In the genomic region with DNA sequence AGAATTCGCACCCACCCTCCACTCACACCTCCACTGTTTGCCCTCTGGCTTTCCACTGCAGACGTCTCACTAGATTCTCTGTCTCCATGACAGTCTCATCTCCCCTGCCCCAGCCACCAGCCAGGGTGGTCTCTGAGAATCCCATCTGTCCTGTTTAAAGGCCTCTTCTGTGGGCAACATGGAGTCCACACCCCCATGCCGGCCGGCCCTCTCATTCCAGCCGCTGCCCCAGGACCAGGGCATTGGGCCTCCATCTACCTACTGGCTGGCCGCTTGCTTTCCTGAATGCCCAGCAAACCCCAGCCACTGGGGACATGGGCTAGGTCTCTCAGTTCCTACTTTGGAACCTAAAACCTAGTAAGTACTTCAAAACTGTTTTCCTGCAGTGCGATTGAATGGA, we compare ENCODE assay signal across 16 cellular contexts.
A peak's percentile ranks its signal among the peaks of the same experiment; 100 is the strongest.
DNase-seq lines count a peak whose midpoint lies in the region; ATAC-seq and TF ChIP-seq lines count a peak whose summit lies in the region.
"Had no signal": no experiment of that assay in that cellular context is flagged by ENCODE, and none has a peak within 500 bp of the region (broad histone marks: within the 10 kb centered on the region; RNA-seq: fewer than 3 reads in every experiment).

No MANE protein-coding gene starts in this region.

- H3K27ac Mint-ChIP-seq in stimulated activated naive CD8-positive, alpha-beta T cell treated with anti-CD3 and anti-CD28 coated beads, Interleukin-15, amount 100 ng/mL, for 72 hours: peak overlapping the region in 1 of 2 donors; percentile 9
- no peak overlapping the region for H3K27ac Mint-ChIP-seq in type B pancreatic cell
- H3K27ac Mint-ChIP-seq: HFFc6 had no signal

- H3K9me3 Mint-ChIP-seq in stimulated activated naive CD8-positive, alpha-beta T cell treated with anti-CD3 and anti-CD28 coated beads, Interleukin-15, amount 100 ng/mL, for 72 hours: no peaks in the 10 kb centered on the region
- H3K9me3 Mint-ChIP-seq in type B pancreatic cell: no peaks in the 10 kb centered on the region
- H3K9me3 Mint-ChIP-seq: HFFc6 had no signal

- H2BK120ac ChIP-seq in neuronal stem cell (ENCODE audit: low read depth, low read length): no peak overlapping the region

- H3K4me3 Mint-ChIP-seq in stimulated activated naive CD8-positive, alpha-beta T cell treated with anti-CD3 and anti-CD28 coated beads, Interleukin-15, amount 100 ng/mL, for 72 hours: no peak overlapping the region
- H3K4me3 Mint-ChIP-seq in type B pancreatic cell: no peak overlapping the region
- H3K4me3 Mint-ChIP-seq: CD4-positive, alpha-beta memory T cell; HFFc6 had no signal

- no peak overlapping the region for H3K27ac ChIP-seq in RWPE2 (ENCODE audit: poor library complexity, severe bottlenecking)
- H3K27ac ChIP-seq in neuronal stem cell (replicated peaks; ENCODE audit: low read length): no peak overlapping the region
- H3K27ac ChIP-seq: GM23248 had no signal

- H3K36me3 ChIP-seq in RWPE2 (ENCODE audit: low read depth) (no peaks in the 10 kb centered on the region), neuronal stem cell (replicated peaks in 1 of 2; ENCODE audit: control insufficient read depth in 2 of 2, insufficient read depth in 2 of 2, low read length in 2 of 2) (no peaks in the 10 kb centered on the region)
- H3K36me3 ChIP-seq: HAP-1 had no signal

- no peak overlapping the region for H3K4me2 ChIP-seq in neuronal stem cell (ENCODE audit: insufficient read depth, low read length, poor library complexity, severe bottlenecking)

- H3K4me1 ChIP-seq in RWPE2 (ENCODE audit: insufficient read depth, poor library complexity, severe bottlenecking) (no peaks in the 10 kb centered on the region), neuronal stem cell (ENCODE audit: control insufficient read depth in 2 of 2, insufficient read depth in 1 of 2, low read depth in 1 of 2, low read length in 2 of 2) (peaks cover 0 to 5% of the 10 kb centered on the region in 2 donors)
- H3K4me1 ChIP-seq: HAP-1 had no signal

- no peak overlapping the region for H2BK12ac ChIP-seq in neuronal stem cell (ENCODE audit: low read length)

- no peaks in the 10 kb centered on the region for H3K4me1 Mint-ChIP-seq in stimulated activated naive CD8-positive, alpha-beta T cell treated with anti-CD3 and anti-CD28 coated beads, Interleukin-15, amount 100 ng/mL, for 72 hours
- no peaks in the 10 kb centered on the region for H3K4me1 Mint-ChIP-seq in type B pancreatic cell (ENCODE audit: unreplicated experiment)
- H3K4me1 Mint-ChIP-seq: CD4-positive, alpha-beta memory T cell had no signal

- no peak overlapping the region for H2AK5ac ChIP-seq in neuronal stem cell (ENCODE audit: low read depth, low read length)

- H3K4me3 ChIP-seq in RWPE2 (ENCODE audit: severe bottlenecking) (no peak overlapping the region), neuronal stem cell (ENCODE audit: low read length in 2 of 2) (no peak overlapping the region)
- H3K4me3 ChIP-seq: GM23248, HAP-1 had no signal

- H3K4ac ChIP-seq in neuronal stem cell (ENCODE audit: low read length): no peak overlapping the region

- peak; percentile 23 for ATAC-seq in stimulated activated naive CD8-positive, alpha-beta T cell treated with anti-CD3 and anti-CD28 coated beads, Interleukin-15, Interleukin-2, amounts not matched to agents 100 U/mL and 50 U/mL, for 24 hours
- ATAC-seq in stimulated activated naive CD8-positive, alpha-beta T cell treated with anti-CD3 and anti-CD28 coated beads, Interleukin-15, amount 100 ng/mL, for 72 hours: no peak
- no peak for ATAC-seq in RWPE2 (ENCODE audit: low read depth)

- no peaks in the 10 kb centered on the region for H3K27me3 Mint-ChIP-seq in stimulated activated naive CD8-positive, alpha-beta T cell treated with anti-CD3 and anti-CD28 coated beads, Interleukin-15, amount 100 ng/mL, for 72 hours
- H3K27me3 Mint-ChIP-seq in type B pancreatic cell: no peaks in the 10 kb centered on the region

- H3K9me3 ChIP-seq in RWPE2 (ENCODE audit: severe bottlenecking): no peaks in the 10 kb centered on the region
- H3K9me3 ChIP-seq in neuronal stem cell (replicated peaks in 1 of 2; ENCODE audit: control insufficient read depth in 2 of 2, insufficient read depth in 1 of 2, low read depth in 1 of 2, low read length in 2 of 2): no peaks in the 10 kb centered on the region
- H3K9me3 ChIP-seq: HAP-1 had no signal

- no peak overlapping the region for H3K9ac ChIP-seq in neuronal stem cell (ENCODE audit: low read depth, low read length, poor library complexity)
- H3K9ac ChIP-seq: GM23248 had no signal

- peak overlapping the region; percentile 20 for H3K23ac ChIP-seq in neuronal stem cell (ENCODE audit: low read depth, low read length, poor library complexity)

- no peak overlapping the region for H2BK5ac ChIP-seq in neuronal stem cell (ENCODE audit: low read length)

- no peak for DNase-seq in stimulated activated naive CD8-positive, alpha-beta T cell treated with anti-CD3 and anti-CD28 coated beads, Interleukin-15, Interleukin-2, amounts not matched to agents 100 U/mL and 50 U/mL, for 24 hours
- DNase-seq in stimulated activated naive CD8-positive, alpha-beta T cell treated with anti-CD3 and anti-CD28 coated beads, Interleukin-15, amount 100 ng/mL, for 72 hours: no peak
- DNase-seq in RWPE2 (ENCODE audit: low spot score): peak; percentile 34
- no peak for DNase-seq in neuronal stem cell (ENCODE audit: low spot score)
- DNase-seq in type B pancreatic cell (ENCODE audit: extremely low spot score, unreplicated experiment): no peak
- no peak for DNase-seq in GM13976 (ENCODE audit: low spot score)
- DNase-seq: C1 segment of cervical spinal cord; Calu3; CD4-positive, alpha-beta memory T cell; COR-L47; DMS53; DMS79 treated with DMSO at 0.1 percent for 48 hours; GF-D8; GM23248; HFFc6 had no signal

- no peak overlapping the region for H2AFZ ChIP-seq in neuronal stem cell (ENCODE audit: low read length)
- H2AFZ ChIP-seq: GM23248 had no signal

- peak overlapping the region; percentile 53 for H3K18ac ChIP-seq in neuronal stem cell (ENCODE audit: low read length)

- H3K36me3 Mint-ChIP-seq in type B pancreatic cell: no peaks in the 10 kb centered on the region
- H3K36me3 Mint-ChIP-seq: CD4-positive, alpha-beta memory T cell had no signal

- no peaks in the 10 kb centered on the region for H3K79me1 ChIP-seq in neuronal stem cell (ENCODE audit: low read depth, low read length)

- TF ChIP-seq CTCF in RWPE2 (IDR thresholded peaks at IDR 0.05; ENCODE audit: poor library complexity, severe bottlenecking): no peak
- no peak for TF ChIP-seq CTCF in type B pancreatic cell (conservative IDR thresholded peaks at IDR 0.05)
- TF ChIP-seq CTCF in GM13976 (IDR thresholded peaks at IDR 0.05; ENCODE audit: borderline replicate concordance, control extremely low read depth, extremely low read depth, insufficient read depth, missing control alignments): no peak

- H4K8ac ChIP-seq in neuronal stem cell (ENCODE audit: low read depth, low read length): peak overlapping the region; percentile 50

- WGBS in neuronal stem cell (ENCODE audit: extremely low coverage in 2 of 2, insufficient read length in 2 of 2, insufficient replicate concordance in 1 of 2), 2 donors: no CpG with 5 or more reads among the region's 7 CpGs

- H4K91ac ChIP-seq in neuronal stem cell (ENCODE audit: low read depth, low read length, poor library complexity): no peak overlapping the region

- H3K14ac ChIP-seq in neuronal stem cell (ENCODE audit: low read length): no peak overlapping the region

- H2BK15ac ChIP-seq in neuronal stem cell (ENCODE audit: low read length): no peak overlapping the region

- no peaks in the 10 kb centered on the region for H3K27me3 ChIP-seq in RWPE2 (ENCODE audit: insufficient read depth, poor library complexity, severe bottlenecking)
- H3K27me3 ChIP-seq in neuronal stem cell (ENCODE audit: control insufficient read depth in 3 of 3, insufficient read depth in 3 of 3, low read depth in 1 of 3, low read length in 3 of 3): no peaks in the 10 kb centered on the region

- in situ Hi-C loops in GM13976 (cut with MboI; ENCODE audit: low sequenced_read_pairs, unreplicated experiment): loop anchor here (25.0 kb wide), 2 partner anchors 322 to 1197 kb away; no protein-coding TSS in a partner anchor
